Comparison of ENCODE assay signal across 16 cellular contexts in the genomic region with DNA sequence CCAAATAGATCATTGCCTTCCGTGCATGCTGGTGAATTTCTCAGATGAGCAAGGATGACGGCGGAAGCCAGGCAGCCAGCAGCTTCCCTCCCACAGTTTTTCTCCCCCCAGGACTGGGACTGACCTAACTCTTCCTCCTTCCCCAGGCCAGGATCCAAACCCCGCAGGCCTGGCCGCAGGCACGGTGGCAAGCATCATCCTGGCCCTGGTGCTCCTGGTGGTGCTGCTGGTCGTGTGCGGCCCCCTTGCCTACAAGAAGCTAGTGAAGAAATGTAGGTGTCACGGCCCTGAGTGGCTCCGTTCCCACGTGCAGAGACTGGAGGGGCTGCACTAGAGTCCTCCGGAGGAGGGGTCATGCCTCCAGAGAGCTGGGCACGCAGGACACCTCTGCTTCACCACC. TPM values are rescaled to one million over a fixed set of nuclear protein-coding genes. Genes with fewer than 3 reads are reported as not detected.
"Had no signal": no experiment of that assay in that cellular context is flagged by ENCODE, and none has a peak within 500 bp of the region (broad histone marks: within the 10 kb centered on the region; RNA-seq: fewer than 3 reads in every experiment).

No MANE protein-coding gene starts in this region.

- H3K27ac Mint-ChIP-seq: neural progenitor cell had no signal

- DNase-seq: activated CD4-positive, alpha-beta T cell treated with anti-CD3 and anti-CD28 coated beads for 1 hour; activated gamma-delta T cell; amniotic stem cell; central memory CD4-positive, alpha-beta T cell; cortex of kidney; effector CD8-positive, alpha-beta T cell; immature natural killer cell; Right ventricle myocardium superior; stomach; testis; upper lobe of left lung had no signal

- H3K27me3 Mint-ChIP-seq: brain had no signal

- H3K36me3 Mint-ChIP-seq: brain had no signal

- ATAC-seq: right lobe of liver had no signal

- H3K9me3 Mint-ChIP-seq: brain, immature natural killer cell, neural progenitor cell had no signal

- H3K4me3 Mint-ChIP-seq: brain, neural progenitor cell had no signal

RNA-seq across cellular contexts. Expression of gene CD5, which starts 20.5 kb away (rescaled TPM):
- total RNA-seq: frontal cortex, pulmonary artery endothelial cell, Right ventricle myocardium superior had no signal
